ENCODE assay signal across 1 cellular context in the genomic region with DNA sequence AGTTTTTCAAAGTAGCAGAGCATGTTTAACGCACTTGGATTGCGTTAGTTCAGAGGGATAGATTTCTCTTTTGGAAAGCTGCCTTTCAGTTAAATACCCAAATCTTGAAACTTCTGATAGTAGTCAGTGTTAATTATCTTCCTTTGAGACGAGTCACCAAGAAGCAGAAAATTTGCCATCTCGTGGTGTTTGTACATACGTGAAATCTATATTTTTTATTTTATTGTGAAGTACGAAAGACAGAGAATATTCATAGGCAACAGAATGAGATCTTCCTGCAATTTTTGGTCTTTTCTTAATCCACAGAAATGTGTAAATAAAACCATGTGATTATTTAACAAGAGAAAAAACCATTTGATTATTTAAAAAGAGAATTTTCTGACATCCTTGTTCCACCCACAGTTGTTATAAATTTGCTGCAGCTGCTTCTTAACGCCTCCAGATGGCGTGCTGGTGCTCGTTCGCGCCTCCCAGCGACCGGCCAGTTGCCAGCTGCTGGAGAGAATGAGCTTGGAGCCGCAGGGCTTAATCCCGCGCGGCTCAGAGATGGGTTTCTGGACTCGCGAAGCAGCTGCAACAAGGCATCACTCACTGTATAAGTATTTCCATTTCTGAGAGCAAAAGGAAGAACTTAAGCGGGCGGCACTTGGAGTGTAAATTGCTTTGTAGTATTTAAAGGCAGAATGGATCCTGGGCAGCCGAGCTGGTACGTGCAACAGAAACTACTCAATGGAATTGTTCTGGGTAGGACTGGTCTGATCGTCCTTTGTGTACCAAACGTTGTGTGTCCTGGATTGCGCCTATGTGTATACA.
TF ChIP-seq lines count a peak whose summit lies in the region.

No MANE protein-coding gene starts in this region.

TF ChIP-seq in HepG2, 621 proteins besides CTCF, POLR2A, EP300 and RAD21 (continued from another document and continues in another):
- TF ChIP-seq DNMT3B (CRISPR knock-in tag; conservative IDR thresholded peaks at IDR 0.05) = no peak
- no peak for TF ChIP-seq ZNF607 (CRISPR knock-in tag; IDR thresholded peaks at IDR 0.05; ENCODE audit: borderline replicate concordance)
- TF ChIP-seq ZFP62 (CRISPR knock-in tag; IDR thresholded peaks at IDR 0.05) = no peak
- TF ChIP-seq MAFF (IDR thresholded peaks at IDR 0.05; ENCODE audit: low read depth, low read length) = no peak
- 0 out of 2 replicates have a peak, but pooled peaks have one; percentile 19 for TF ChIP-seq FOXJ3 (CRISPR knock-in tag; IDR thresholded peaks at IDR 0.05; ENCODE audit: borderline replicate concordance)
- TF ChIP-seq SALL1 (CRISPR knock-in tag; IDR thresholded peaks at IDR 0.05) = peak; percentile 38; the same call in 1 of the 2 replicates
- TF ChIP-seq XRCC5 (optimal IDR thresholded peaks at IDR 0.05; ENCODE audit: low read length) = peak; percentile 83
- no peak for TF ChIP-seq TOE1 (CRISPR knock-in tag; IDR thresholded peaks at IDR 0.05)
- no peak for TF ChIP-seq MTERF4 (CRISPR knock-in tag; IDR thresholded peaks at IDR 0.05)
- TF ChIP-seq ZNF33A (CRISPR knock-in tag; IDR thresholded peaks at IDR 0.05; ENCODE audit: borderline replicate concordance) = no peak
- TF ChIP-seq SNRNP70 (IDR thresholded peaks at IDR 0.05; ENCODE audit: low read depth, low read length) = no peak
- TF ChIP-seq ZNF724P (CRISPR knock-in tag; IDR thresholded peaks at IDR 0.05; ENCODE audit: borderline replicate concordance) = no peak
- TF ChIP-seq ZNF839 (CRISPR knock-in tag; IDR thresholded peaks at IDR 0.05; ENCODE audit: borderline replicate concordance) = no peak
- no peak for TF ChIP-seq ZFY (CRISPR knock-in tag; IDR thresholded peaks at IDR 0.05)
- no peak for TF ChIP-seq ARNT (IDR thresholded peaks at IDR 0.05)
- TF ChIP-seq, protein P1, sequence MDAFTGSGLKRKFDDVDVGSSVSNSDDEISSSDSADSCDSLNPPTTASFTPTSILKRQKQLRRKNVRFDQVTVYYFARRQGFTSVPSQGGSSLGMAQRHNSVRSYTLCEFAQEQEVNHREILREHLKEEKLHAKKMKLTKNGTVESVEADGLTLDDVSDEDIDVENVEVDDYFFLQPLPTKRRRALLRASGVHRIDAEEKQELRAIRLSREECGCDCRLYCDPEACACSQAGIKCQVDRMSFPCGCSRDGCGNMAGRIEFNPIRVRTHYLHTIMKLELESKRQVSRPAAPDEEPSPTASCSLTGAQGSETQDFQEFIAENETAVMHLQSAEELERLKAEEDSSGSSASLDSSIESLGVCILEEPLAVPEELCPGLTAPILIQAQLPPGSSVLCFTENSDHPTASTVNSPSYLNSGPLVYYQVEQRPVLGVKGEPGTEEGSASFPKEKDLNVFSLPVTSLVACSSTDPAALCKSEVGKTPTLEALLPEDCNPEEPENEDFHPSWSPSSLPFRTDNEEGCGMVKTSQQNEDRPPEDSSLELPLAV (CRISPR knock-in tag; conservative IDR thresholded peaks at IDR 0.05; ENCODE audit: low read depth) = no peak
- TF ChIP-seq, protein P2, sequence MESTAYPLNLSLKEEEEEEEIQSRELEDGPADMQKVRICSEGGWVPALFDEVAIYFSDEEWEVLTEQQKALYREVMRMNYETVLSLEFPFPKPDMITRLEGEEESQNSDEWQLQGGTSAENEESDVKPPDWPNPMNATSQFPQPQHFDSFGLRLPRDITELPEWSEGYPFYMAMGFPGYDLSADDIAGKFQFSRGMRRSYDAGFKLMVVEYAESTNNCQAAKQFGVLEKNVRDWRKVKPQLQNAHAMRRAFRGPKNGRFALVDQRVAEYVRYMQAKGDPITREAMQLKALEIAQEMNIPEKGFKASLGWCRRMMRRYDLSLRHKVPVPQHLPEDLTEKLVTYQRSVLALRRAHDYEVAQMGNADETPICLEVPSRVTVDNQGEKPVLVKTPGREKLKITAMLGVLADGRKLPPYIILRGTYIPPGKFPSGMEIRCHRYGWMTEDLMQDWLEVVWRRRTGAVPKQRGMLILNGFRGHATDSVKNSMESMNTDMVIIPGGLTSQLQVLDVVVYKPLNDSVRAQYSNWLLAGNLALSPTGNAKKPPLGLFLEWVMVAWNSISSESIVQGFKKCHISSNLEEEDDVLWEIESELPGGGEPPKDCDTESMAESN (CRISPR knock-in tag; conservative IDR thresholded peaks at IDR 0.05) = no peak
- no peak for TF ChIP-seq TARDBP (CRISPR knock-in tag; IDR thresholded peaks at IDR 0.05)
- no peak for TF ChIP-seq ZFP37 (CRISPR knock-in tag; IDR thresholded peaks at IDR 0.05; ENCODE audit: borderline replicate concordance)
- peak; percentile 61 for TF ChIP-seq STAG1 (CRISPR knock-in tag; IDR thresholded peaks at IDR 0.05)
- TF ChIP-seq ZNF484 (CRISPR knock-in tag; IDR thresholded peaks at IDR 0.05; ENCODE audit: borderline replicate concordance, low read depth) = no peak
- TF ChIP-seq ZNF670 (CRISPR knock-in tag; IDR thresholded peaks at IDR 0.05; ENCODE audit: borderline replicate concordance) = no peak
- TF ChIP-seq ATF2 (CRISPR knock-in tag; IDR thresholded peaks at IDR 0.05) = no peak
- peak; percentile 33 to 43; a peak in 2 of 4 replicates for TF ChIP-seq HMGXB4 (CRISPR knock-in tag; IDR thresholded peaks at IDR 0.05; ENCODE audit: borderline replicate concordance in 1 of 2, low read depth in 1 of 2)
- TF ChIP-seq PHF21A (CRISPR knock-in tag; IDR thresholded peaks at IDR 0.05) = no peak
- TF ChIP-seq ZNF687 (CRISPR knock-in tag; IDR thresholded peaks at IDR 0.05) = peak; percentile 27; the same call in 1 of the 2 replicates
- TF ChIP-seq TRIM24 (CRISPR knock-in tag; IDR thresholded peaks at IDR 0.05) = no peak
- no peak for TF ChIP-seq MIER2 (CRISPR knock-in tag; IDR thresholded peaks at IDR 0.05)
- no peak for TF ChIP-seq ATAD3A (CRISPR knock-in tag; IDR thresholded peaks at IDR 0.05)
- TF ChIP-seq ADNP (CRISPR knock-in tag; IDR thresholded peaks at IDR 0.05) = no peak
- TF ChIP-seq, protein P3, sequence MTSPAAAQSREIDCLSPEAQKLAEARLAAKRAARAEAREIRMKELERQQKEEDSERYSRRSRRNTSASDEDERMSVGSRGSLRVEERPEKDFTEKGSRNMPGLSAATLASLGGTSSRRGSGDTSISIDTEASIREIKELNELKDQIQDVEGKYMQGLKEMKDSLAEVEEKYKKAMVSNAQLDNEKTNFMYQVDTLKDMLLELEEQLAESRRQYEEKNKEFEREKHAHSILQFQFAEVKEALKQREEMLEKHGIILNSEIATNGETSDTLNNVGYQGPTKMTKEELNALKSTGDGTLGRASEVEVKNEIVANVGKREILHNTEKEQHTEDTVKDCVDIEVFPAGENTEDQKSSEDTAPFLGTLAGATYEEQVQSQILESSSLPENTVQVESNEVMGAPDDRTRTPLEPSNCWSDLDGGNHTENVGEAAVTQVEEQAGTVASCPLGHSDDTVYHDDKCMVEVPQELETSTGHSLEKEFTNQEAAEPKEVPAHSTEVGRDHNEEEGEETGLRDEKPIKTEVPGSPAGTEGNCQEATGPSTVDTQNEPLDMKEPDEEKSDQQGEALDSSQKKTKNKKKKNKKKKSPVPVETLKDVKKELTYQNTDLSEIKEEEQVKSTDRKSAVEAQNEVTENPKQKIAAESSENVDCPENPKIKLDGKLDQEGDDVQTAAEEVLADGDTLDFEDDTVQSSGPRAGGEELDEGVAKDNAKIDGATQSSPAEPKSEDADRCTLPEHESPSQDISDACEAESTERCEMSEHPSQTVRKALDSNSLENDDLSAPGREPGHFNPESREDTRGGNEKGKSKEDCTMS (CRISPR knock-in tag; conservative IDR thresholded peaks at IDR 0.05) = no peak
- peak; percentile 38; the same call in 1 of the 2 replicates for TF ChIP-seq GABPB1 (CRISPR knock-in tag; IDR thresholded peaks at IDR 0.05)
- TF ChIP-seq THYN1 (CRISPR knock-in tag; IDR thresholded peaks at IDR 0.05; ENCODE audit: borderline replicate concordance, low read depth) = no peak
- no peak for TF ChIP-seq BCL3 (CRISPR knock-in tag; IDR thresholded peaks at IDR 0.05)
- TF ChIP-seq, protein P4, sequence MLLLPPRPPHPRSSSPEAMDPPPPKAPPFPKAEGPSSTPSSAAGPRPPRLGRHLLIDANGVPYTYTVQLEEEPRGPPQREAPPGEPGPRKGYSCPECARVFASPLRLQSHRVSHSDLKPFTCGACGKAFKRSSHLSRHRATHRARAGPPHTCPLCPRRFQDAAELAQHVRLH (CRISPR knock-in tag; IDR thresholded peaks at IDR 0.05; ENCODE audit: borderline replicate concordance, low read depth) = peak; percentile 63; the same call in 1 of the 2 replicates
- no peak for TF ChIP-seq FOXK2 (IDR thresholded peaks at IDR 0.05)
- no peak for TF ChIP-seq CBX2 (IDR thresholded peaks at IDR 0.05; ENCODE audit: low read depth, low read length)
- TF ChIP-seq CBX2 (CRISPR knock-in tag; IDR thresholded peaks at IDR 0.05; ENCODE audit: low read depth) = peak; percentile 67; the same call in 1 of the 2 replicates
- TF ChIP-seq, protein P5, sequence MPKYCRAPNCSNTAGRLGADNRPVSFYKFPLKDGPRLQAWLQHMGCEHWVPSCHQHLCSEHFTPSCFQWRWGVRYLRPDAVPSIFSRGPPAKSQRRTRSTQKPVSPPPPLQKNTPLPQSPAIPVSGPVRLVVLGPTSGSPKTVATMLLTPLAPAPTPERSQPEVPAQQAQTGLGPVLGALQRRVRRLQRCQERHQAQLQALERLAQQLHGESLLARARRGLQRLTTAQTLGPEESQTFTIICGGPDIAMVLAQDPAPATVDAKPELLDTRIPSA (CRISPR knock-in tag; IDR thresholded peaks at IDR 0.05; ENCODE audit: borderline replicate concordance) = no peak
- TF ChIP-seq KLF16 (CRISPR knock-in tag; IDR thresholded peaks at IDR 0.05) = 0 out of 4 replicates have a peak, but pooled peaks of 1 of the 2 experiments have one; percentile 19
- TF ChIP-seq NFYC (CRISPR knock-in tag; IDR thresholded peaks at IDR 0.05) = no peak
- no peak for TF ChIP-seq ZNF703 (CRISPR knock-in tag; IDR thresholded peaks at IDR 0.05; ENCODE audit: borderline replicate concordance)
